13 cellular contexts compared by ENCODE assay signal in the genomic region with DNA sequence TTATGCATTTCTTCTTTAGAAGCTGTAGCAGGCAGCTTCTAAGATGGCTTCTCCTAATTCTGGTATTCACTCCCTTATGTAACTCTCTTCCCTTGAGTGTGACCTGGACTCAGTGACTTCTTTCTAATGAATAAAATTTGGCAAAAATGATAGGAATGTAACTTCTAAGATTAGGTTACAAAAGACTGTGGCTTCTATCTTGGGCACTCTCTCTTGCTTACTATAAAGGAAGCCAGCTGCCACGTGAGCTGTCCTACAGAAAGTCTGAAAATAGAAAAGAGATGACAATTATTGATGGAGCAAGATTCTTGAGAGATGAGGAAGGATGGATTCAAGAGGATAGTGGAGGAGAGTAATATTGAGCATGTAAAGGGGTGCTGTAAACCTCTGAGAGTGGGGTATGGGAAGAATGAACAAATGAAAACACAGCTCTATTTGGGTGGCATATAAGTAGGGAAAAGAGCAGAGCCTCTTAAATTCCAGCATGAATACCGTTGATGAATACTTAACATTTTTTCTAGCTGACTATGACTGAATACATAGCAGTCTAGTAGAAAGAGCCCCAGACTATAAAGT. TPM values are rescaled to one million over a fixed set of nuclear protein-coding genes. Genes with fewer than 3 reads are reported as not detected.
DNase-seq lines count a peak whose midpoint lies in the region; ATAC-seq and TF ChIP-seq lines count a peak whose summit lies in the region.
"Had no signal": no experiment of that assay in that cellular context is flagged by ENCODE, and none has a peak within 500 bp of the region (broad histone marks: within the 10 kb centered on the region; RNA-seq: fewer than 3 reads in every experiment).

No MANE protein-coding gene starts in this region.

- no peaks in the 10 kb centered on the region for H3K27me3 Mint-ChIP-seq in MCF 10A (ENCODE audit: insufficient read depth, unreplicated experiment)
- no peaks in the 10 kb centered on the region for H3K27me3 Mint-ChIP-seq in activated naive CD4-positive, alpha-beta T cell treated with anti-CD3 and anti-CD28 coated beads, Interleukin-2, amount 10 ng/mL, durations not matched to agents 7 days and 5 days
- H3K27me3 Mint-ChIP-seq: activated CD4-positive, alpha-beta memory T cell treated with anti-CD3 and anti-CD28 coated beads, Interleukin-2, amount 10 ng/mL, durations not matched to agents 7 days and 5 days had no signal

- H3K4me1 ChIP-seq in breast epithelium (no peaks in the 10 kb centered on the region), ascending aorta (peaks cover 3 to 4% of the 10 kb centered on the region in 2 donors), upper lobe of right lung (peaks cover 12% of the 10 kb centered on the region)
- H3K4me1 ChIP-seq: parathyroid adenoma had no signal

- H3K27ac Mint-ChIP-seq in MCF 10A (ENCODE audit: low read depth, unreplicated experiment) = no peak overlapping the region
- H3K27ac Mint-ChIP-seq in activated naive CD4-positive, alpha-beta T cell treated with anti-CD3 and anti-CD28 coated beads, Interleukin-2, amount 10 ng/mL, durations not matched to agents 7 days and 5 days = no peak overlapping the region
- H3K27ac Mint-ChIP-seq: activated CD4-positive, alpha-beta memory T cell treated with anti-CD3 and anti-CD28 coated beads, Interleukin-2, amount 10 ng/mL, durations not matched to agents 7 days and 5 days had no signal

- H3K4me3 ChIP-seq in breast epithelium = no peak overlapping the region
- H3K4me3 ChIP-seq in ascending aorta = peak overlapping the region in 1 of 2 donors; percentile 6
- no peak overlapping the region for H3K4me3 ChIP-seq in upper lobe of right lung

- DNase-seq in MCF 10A (ENCODE audit: unreplicated experiment) (peak; percentile 28), breast epithelium (ENCODE audit: low spot score in 2 of 2) (no peak), ascending aorta (ENCODE audit: low spot score in 2 of 2) (no peak), hepatic stellate cell (ENCODE audit: low spot score) (peak; percentile 54), upper lobe of right lung (no peak)
- DNase-seq in activated naive CD4-positive, alpha-beta T cell treated with anti-CD3 and anti-CD28 coated beads, Interleukin-2, amount 10 ng/mL, durations not matched to agents 7 days and 5 days = no peak
- DNase-seq: activated CD4-positive, alpha-beta memory T cell treated with anti-CD3 and anti-CD28 coated beads, Interleukin-2, amount 10 ng/mL, durations not matched to agents 7 days and 5 days; anterior cingulate cortex; NCI-H1417 had no signal

- TF ChIP-seq POLR2A in breast epithelium (IDR thresholded peaks at IDR 0.05) = no peak

- no peaks in the 10 kb centered on the region for H3K36me3 ChIP-seq in breast epithelium
- peaks cover 0 to 3% of the 10 kb centered on the region in 2 donors for H3K36me3 ChIP-seq in ascending aorta
- peaks cover 17% of the 10 kb centered on the region for H3K36me3 ChIP-seq in upper lobe of right lung

- ATAC-seq in upper lobe of right lung (peak; percentile 82), HG02981 (IDR thresholded peaks at IDR 0.05; ENCODE audit: unreplicated experiment) (no peak), HG03442 (IDR thresholded peaks at IDR 0.05; ENCODE audit: unreplicated experiment) (no peak)

- H3K4me3 Mint-ChIP-seq in MCF 10A (ENCODE audit: unreplicated experiment) = no peak overlapping the region
- H3K4me3 Mint-ChIP-seq in activated naive CD4-positive, alpha-beta T cell treated with anti-CD3 and anti-CD28 coated beads, Interleukin-2, amount 10 ng/mL, durations not matched to agents 7 days and 5 days = no peak overlapping the region
- H3K4me3 Mint-ChIP-seq: activated CD4-positive, alpha-beta memory T cell treated with anti-CD3 and anti-CD28 coated beads, Interleukin-2, amount 10 ng/mL, durations not matched to agents 7 days and 5 days had no signal

- H3K27me3 ChIP-seq in breast epithelium = no peaks in the 10 kb centered on the region
- H3K27me3 ChIP-seq in ascending aorta = no peaks in the 10 kb centered on the region
- H3K27me3 ChIP-seq in upper lobe of right lung = no peaks in the 10 kb centered on the region

- no TSS peak for BruUV-seq in MCF 10A (replicated peaks; lab: Mats Ljungman, UMichigan)

- H3K27ac ChIP-seq in breast epithelium = no peak overlapping the region
- H3K27ac ChIP-seq in ascending aorta = peak overlapping the region; percentile 55 to 61
- H3K27ac ChIP-seq in upper lobe of right lung = peak overlapping the region; percentile 67
- H3K27ac ChIP-seq: 22Rv1, parathyroid adenoma had no signal

- CTCF ChIA-PET in MCF 10A (lab: Yijun Ruan, JAX) = interaction anchor here (0.6 to 2.3 kb wide), 4 partner anchors 12 to 401 kb away, joined by 3 to 5 read pairs (median 4); no protein-coding TSS in a partner anchor
- CTCF ChIA-PET in activated naive CD4-positive, alpha-beta T cell treated with anti-CD3 and anti-CD28 coated beads, Interleukin-2, amount 10 ng/mL, durations not matched to agents 7 days and 5 days (lab: Charles Lee) = no interaction called here

- peaks cover 29% of the 10 kb centered on the region for H3K36me3 Mint-ChIP-seq in MCF 10A (ENCODE audit: insufficient read depth, unreplicated experiment)
- H3K36me3 Mint-ChIP-seq in activated naive CD4-positive, alpha-beta T cell treated with anti-CD3 and anti-CD28 coated beads, Interleukin-2, amount 10 ng/mL, durations not matched to agents 7 days and 5 days = peaks cover 31% of the 10 kb centered on the region

- POLR2A ChIA-PET in MCF 10A (lab: Yijun Ruan, JAX) = interaction anchor here (0.6 to 1.3 kb wide), 7 partner anchors 71 to 697 kb away, joined by 3 to 4 read pairs (median 3); no protein-coding TSS in a partner anchor

- peaks cover 26% of the 10 kb centered on the region for H3K4me1 Mint-ChIP-seq in MCF 10A (ENCODE audit: insufficient read depth, unreplicated experiment)
- peaks cover 26% of the 10 kb centered on the region for H3K4me1 Mint-ChIP-seq in activated naive CD4-positive, alpha-beta T cell treated with anti-CD3 and anti-CD28 coated beads, Interleukin-2, amount 10 ng/mL, durations not matched to agents 7 days and 5 days

- no peak for TF ChIP-seq CTCF in MCF 10A (IDR thresholded peaks at IDR 0.05; ENCODE audit: unreplicated experiment)
- TF ChIP-seq CTCF in breast epithelium (IDR thresholded peaks at IDR 0.05) = no peak
- no peak for TF ChIP-seq CTCF in ascending aorta (IDR thresholded peaks at IDR 0.05)
- no peak for TF ChIP-seq CTCF in upper lobe of right lung (IDR thresholded peaks at IDR 0.05)

- intact Hi-C loops in MCF 10A (cut with micrococcal nuclease) = no loop called here
- intact Hi-C loops in breast epithelium (cut with DNase I; ENCODE audit: low total_unique reads) = no loop called here
- intact Hi-C loops in ascending aorta (cut with DNase I) = no loop called here
- intact Hi-C loops in upper lobe of right lung (cut with DNase I) = no loop called here

- H3K9me3 ChIP-seq in breast epithelium = no peaks in the 10 kb centered on the region
- H3K9me3 ChIP-seq in ascending aorta = no peaks in the 10 kb centered on the region
- H3K9me3 ChIP-seq in upper lobe of right lung = no peaks in the 10 kb centered on the region

- no peaks in the 10 kb centered on the region for H3K9me3 Mint-ChIP-seq in MCF 10A (ENCODE audit: unreplicated experiment)
- no peaks in the 10 kb centered on the region for H3K9me3 Mint-ChIP-seq in activated naive CD4-positive, alpha-beta T cell treated with anti-CD3 and anti-CD28 coated beads, Interleukin-2, amount 10 ng/mL, durations not matched to agents 7 days and 5 days
- H3K9me3 Mint-ChIP-seq: activated CD4-positive, alpha-beta memory T cell treated with anti-CD3 and anti-CD28 coated beads, Interleukin-2, amount 10 ng/mL, durations not matched to agents 7 days and 5 days had no signal

RNA-seq across cellular contexts. Expression of a gene that starts 5.5 kb away (rescaled TPM):
- total RNA-seq in MCF 10A (2022) (88.7 and 97.5 TPM in 2 replicates), breast epithelium (10 to 100 TPM; 18.9 to 25.0 (median 23.6) TPM), ascending aorta (14.3 TPM), upper lobe of right lung (27.2 TPM)

RNA-seq across cellular contexts. Expression of a gene that starts 19.5 kb away (rescaled TPM):
- 0.26 and 0.27 TPM in 2 replicates for total RNA-seq in MCF 10A (2022)
- 1 to 10 TPM in 2 of 3 donors, under 1 TPM in 1; 0.32 to 1.3 (median 1.3) TPM for total RNA-seq in breast epithelium
- 11.7 TPM for total RNA-seq in ascending aorta
- total RNA-seq in upper lobe of right lung = 7.4 TPM

Comparison
In these comparisons a context has a peak if more than half of its experiments do, and no peak if none do; other contexts are left out.
1. DNase-seq: peak in MCF 10A (single experiment) and hepatic stellate cell (single experiment); none in breast epithelium (0 of 2), ascending aorta (0 of 2), upper lobe of right lung (single experiment) and activated naive CD4-positive, alpha-beta T cell treated with anti-CD3 and anti-CD28 coated beads, Interleukin-2, amount 10 ng/mL, durations not matched to agents 7 days and 5 days (single experiment).
2. H3K27ac ChIP-seq: peak in ascending aorta (2 of 2) and upper lobe of right lung (single experiment); none in breast epithelium (0 of 2).